Comparison of ENCODE assay signal across 16 cellular contexts in the genomic region with DNA sequence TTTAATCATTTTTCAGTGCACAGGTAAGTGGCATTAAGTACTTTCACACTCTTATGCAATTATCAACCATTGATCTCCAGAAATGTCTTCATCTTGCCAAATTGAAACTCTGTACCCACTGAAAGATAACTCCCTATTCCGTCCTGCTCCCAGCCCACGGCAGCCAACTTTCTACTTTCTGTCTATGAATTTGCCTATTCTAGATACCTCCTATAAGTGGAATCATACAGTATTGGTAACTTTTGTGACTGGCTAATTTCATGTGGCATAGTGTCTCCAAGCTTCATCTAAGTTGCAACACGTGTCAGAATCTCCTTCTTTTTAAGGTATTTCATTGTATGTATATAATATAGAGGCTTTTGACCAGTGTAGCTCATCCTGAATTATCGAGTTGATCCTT. TPM values are rescaled to one million over a fixed set of nuclear protein-coding genes. Genes with fewer than 3 reads are reported as not detected.
DNase-seq lines count a peak whose midpoint lies in the region; ATAC-seq lines count a peak whose summit lies in the region.
"Had no signal": no experiment of that assay in that cellular context is flagged by ENCODE, and none has a peak within 500 bp of the region (broad histone marks: within the 10 kb centered on the region; RNA-seq: fewer than 3 reads in every experiment).

No MANE protein-coding gene starts in this region.

- ATAC-seq in activated CD4-positive, alpha-beta T cell treated with anti-CD3 and anti-CD28 coated beads for 36 hours = peak; percentile 39
- ATAC-seq in GM21526 (IDR thresholded peaks at IDR 0.05; ENCODE audit: low FRiP score, unreplicated experiment) = no peak

- POLR2A ChIA-PET in activated CD4-positive, alpha-beta T cell treated with anti-CD3 and anti-CD28 coated beads for 36 hours (lab: Charles Lee) = no interaction called here

- DNase-seq in activated CD4-positive, alpha-beta T cell treated with anti-CD3 and anti-CD28 coated beads for 36 hours = no peak
- no peak for DNase-seq in activated CD4-positive, alpha-beta T cell treated with anti-CD3 and anti-CD28 coated beads for 48 hours
- DNase-seq in activated effector memory CD4-positive, alpha-beta T cell treated with anti-CD3 and anti-CD28 coated beads, Interleukin-2, amount 50 U/mL, for 16 hours = peak; percentile 36
- no peak for DNase-seq in activated effector memory CD4-positive, alpha-beta T cell treated with Interleukin-2 at 50 U/mL for 16 hours
- DNase-seq in activated T-helper 2 cell treated with anti-CD3 and anti-CD28 coated beads, Interferon-gamma antibody, Interleukin-2, Interleukin-4, amounts not matched to agents 10 μg/mL and 5 μg/mL and 100 μg/mL, durations not matched to agents 14 hours and 24 hours and 36 hours (ENCODE audit: low spot score) = no peak
- no peak for DNase-seq in ACHN
- DNase-seq: GOT3 had no signal

- intact Hi-C loops in activated CD4-positive, alpha-beta T cell treated with anti-CD3 and anti-CD28 coated beads for 36 hours (cut with DNase I, micrococcal nuclease) = loop anchor here (1.0 to 10.0 kb wide), 7 partner anchors 43 to 306 kb away; no protein-coding TSS in a partner anchor
- intact Hi-C loops in activated T-helper 2 cell treated with anti-CD3 and anti-CD28 coated beads, Interferon-gamma antibody, Interleukin-2, Interleukin-4, amounts not matched to agents 10 μg/mL and 5 μg/mL and 100 μg/mL, durations not matched to agents 14 hours and 24 hours and 36 hours (cut with micrococcal nuclease) = loop anchor here (1.0 to 2.0 kb wide), 4 partner anchors 43 to 165 kb away; partner anchors contain the start of gene SIGLEC10

- in situ Hi-C loops in ACHN (cut with HindIII; ENCODE audit: low pct_ligation_motif_present, low pct_unique_long_range_greater_than_20kb, low sequenced_read_pairs) = no loop called here

- H3K4me3 Mint-ChIP-seq in activated CD4-positive, alpha-beta T cell treated with anti-CD3 and anti-CD28 coated beads for 36 hours = no peak overlapping the region
- H3K4me3 Mint-ChIP-seq in activated T-helper 2 cell treated with anti-CD3 and anti-CD28 coated beads, Interferon-gamma antibody, Interleukin-2, Interleukin-4, amounts not matched to agents 10 μg/mL and 5 μg/mL and 100 μg/mL, durations not matched to agents 14 hours and 24 hours and 36 hours (ENCODE audit: low read depth) = no peak overlapping the region
- H3K4me3 Mint-ChIP-seq: B cell; CD4-positive, alpha-beta T cell; H9; IgD-negative memory B cell had no signal

- H3K4me1 Mint-ChIP-seq in activated CD4-positive, alpha-beta T cell treated with anti-CD3 and anti-CD28 coated beads for 36 hours = peaks cover 24% of the 10 kb centered on the region
- peaks cover 42% of the 10 kb centered on the region for H3K4me1 Mint-ChIP-seq in activated T-helper 2 cell treated with anti-CD3 and anti-CD28 coated beads, Interferon-gamma antibody, Interleukin-2, Interleukin-4, amounts not matched to agents 10 μg/mL and 5 μg/mL and 100 μg/mL, durations not matched to agents 14 hours and 24 hours and 36 hours (ENCODE audit: low read depth)
- H3K4me1 Mint-ChIP-seq: H9 had no signal

- H3K27me3 Mint-ChIP-seq in activated CD4-positive, alpha-beta T cell treated with anti-CD3 and anti-CD28 coated beads for 36 hours = peaks cover 4% of the 10 kb centered on the region
- H3K27me3 Mint-ChIP-seq in activated T-helper 2 cell treated with anti-CD3 and anti-CD28 coated beads, Interferon-gamma antibody, Interleukin-2, Interleukin-4, amounts not matched to agents 10 μg/mL and 5 μg/mL and 100 μg/mL, durations not matched to agents 14 hours and 24 hours and 36 hours (ENCODE audit: low read depth) = no peaks in the 10 kb centered on the region

- H3K27ac Mint-ChIP-seq in activated CD4-positive, alpha-beta T cell treated with anti-CD3 and anti-CD28 coated beads for 36 hours = no peak overlapping the region
- peak overlapping the region; percentile 29 for H3K27ac Mint-ChIP-seq in activated T-helper 2 cell treated with anti-CD3 and anti-CD28 coated beads, Interferon-gamma antibody, Interleukin-2, Interleukin-4, amounts not matched to agents 10 μg/mL and 5 μg/mL and 100 μg/mL, durations not matched to agents 14 hours and 24 hours and 36 hours
- H3K27ac Mint-ChIP-seq: B cell; CD4-positive, alpha-beta T cell; H9; IgD-negative memory B cell had no signal

- H3K9me3 Mint-ChIP-seq in activated CD4-positive, alpha-beta T cell treated with anti-CD3 and anti-CD28 coated beads for 36 hours (ENCODE audit: low read depth) = peaks cover 3% of the 10 kb centered on the region
- no peaks in the 10 kb centered on the region for H3K9me3 Mint-ChIP-seq in activated T-helper 2 cell treated with anti-CD3 and anti-CD28 coated beads, Interferon-gamma antibody, Interleukin-2, Interleukin-4, amounts not matched to agents 10 μg/mL and 5 μg/mL and 100 μg/mL, durations not matched to agents 14 hours and 24 hours and 36 hours
- H3K9me3 Mint-ChIP-seq: CD4-positive, alpha-beta T cell had no signal

- CTCF ChIA-PET in activated CD4-positive, alpha-beta T cell treated with anti-CD3 and anti-CD28 coated beads for 36 hours (lab: Charles Lee) = interaction anchor here (0.6 to 6.3 kb wide), 30 partner anchors 9 to 1792 kb away, joined by 3 to 101 read pairs (median 6); no protein-coding TSS in a partner anchor

- no peaks in the 10 kb centered on the region for H3K36me3 Mint-ChIP-seq in activated CD4-positive, alpha-beta T cell treated with anti-CD3 and anti-CD28 coated beads for 36 hours (ENCODE audit: low read depth)
- H3K36me3 Mint-ChIP-seq in activated T-helper 2 cell treated with anti-CD3 and anti-CD28 coated beads, Interferon-gamma antibody, Interleukin-2, Interleukin-4, amounts not matched to agents 10 μg/mL and 5 μg/mL and 100 μg/mL, durations not matched to agents 14 hours and 24 hours and 36 hours (ENCODE audit: low read depth) = no peaks in the 10 kb centered on the region
- H3K36me3 Mint-ChIP-seq: IgD-negative memory B cell had no signal

RNA-seq across cellular contexts. Expression of gene CEACAM18, which starts 5.7 kb away (rescaled TPM):
- not detected for total RNA-seq in activated CD4-positive, alpha-beta T cell treated with anti-CD3 and anti-CD28 coated beads for 36 hours
- total RNA-seq in activated T-helper 2 cell treated with anti-CD3 and anti-CD28 coated beads, Interferon-gamma antibody, Interleukin-2, Interleukin-4, amounts not matched to agents 10 μg/mL and 5 μg/mL and 100 μg/mL, durations not matched to agents 14 hours and 24 hours and 36 hours = not detected in 2 replicates
- total RNA-seq: B cell; Calu3; CD4-positive, alpha-beta T cell; Daoy; GM12878; H9; HT-29 had no signal

RNA-seq across cellular contexts. Expression of gene SIGLEC8, which starts 14.4 kb away (rescaled TPM):
- not detected for total RNA-seq in activated CD4-positive, alpha-beta T cell treated with anti-CD3 and anti-CD28 coated beads for 36 hours
- total RNA-seq in activated T-helper 2 cell treated with anti-CD3 and anti-CD28 coated beads, Interferon-gamma antibody, Interleukin-2, Interleukin-4, amounts not matched to agents 10 μg/mL and 5 μg/mL and 100 μg/mL, durations not matched to agents 14 hours and 24 hours and 36 hours = 0.07 and 0.18 TPM in 2 replicates
- total RNA-seq: B cell; Calu3; CD4-positive, alpha-beta T cell; Daoy; GM12878; H9; HT-29 had no signal

RNA-seq across cellular contexts. Expression of gene SIGLEC12, which starts 29.0 kb away (rescaled TPM):
- total RNA-seq in activated CD4-positive, alpha-beta T cell treated with anti-CD3 and anti-CD28 coated beads for 36 hours = 1 to 10 TPM; 1.2 to 1.9 TPM
- 4.5 and 4.6 TPM in 2 replicates for total RNA-seq in activated T-helper 2 cell treated with anti-CD3 and anti-CD28 coated beads, Interferon-gamma antibody, Interleukin-2, Interleukin-4, amounts not matched to agents 10 μg/mL and 5 μg/mL and 100 μg/mL, durations not matched to agents 14 hours and 24 hours and 36 hours
- total RNA-seq: B cell; Calu3; CD4-positive, alpha-beta T cell; Daoy; H9; HT-29 had no signal

RNA-seq across cellular contexts. Expression of gene SIGLEC10, which starts 55.2 kb away (rescaled TPM):
- under 1 TPM; 0.48 to 0.65 TPM for total RNA-seq in activated CD4-positive, alpha-beta T cell treated with anti-CD3 and anti-CD28 coated beads for 36 hours
- total RNA-seq in activated T-helper 2 cell treated with anti-CD3 and anti-CD28 coated beads, Interferon-gamma antibody, Interleukin-2, Interleukin-4, amounts not matched to agents 10 μg/mL and 5 μg/mL and 100 μg/mL, durations not matched to agents 14 hours and 24 hours and 36 hours = 4.0 and 6.6 TPM in 2 replicates
- total RNA-seq: Calu3, Daoy, H9, HT-29 had no signal

RNA-seq across cellular contexts. Expression of gene SIGLEC6, which starts 58.9 kb away (rescaled TPM):
- not detected for total RNA-seq in activated CD4-positive, alpha-beta T cell treated with anti-CD3 and anti-CD28 coated beads for 36 hours
- 1.2 and 1.7 TPM in 2 replicates for total RNA-seq in activated T-helper 2 cell treated with anti-CD3 and anti-CD28 coated beads, Interferon-gamma antibody, Interleukin-2, Interleukin-4, amounts not matched to agents 10 μg/mL and 5 μg/mL and 100 μg/mL, durations not matched to agents 14 hours and 24 hours and 36 hours
- total RNA-seq: Calu3, Daoy, HT-29 had no signal
